In genomic region chr1:210340751-210341328, GRCh38 we compare ENCODE assay signal across 18 cellular contexts. TPM values are rescaled to one million over a fixed set of nuclear protein-coding genes. Genes with fewer than 3 reads are reported as not detected.
DNase-seq lines count a peak whose midpoint lies in the region; ATAC-seq, FAIRE-seq and TF ChIP-seq lines count a peak whose summit lies in the region.
"Had no signal": no experiment of that assay in that cellular context is flagged by ENCODE, and none has a peak within 500 bp of the region (broad histone marks: within the 10 kb centered on the region; RNA-seq: fewer than 3 reads in every experiment).

No MANE protein-coding gene starts in this region.

- TF ChIP-seq CTCF in D721Med (IDR thresholded peaks at IDR 0.05; ENCODE audit: insufficient read depth, missing control alignments): no peak

- H3K4me1 Mint-ChIP-seq in T-helper 17 cell: peaks cover 25% of the 10 kb centered on the region

- H3K36me3 ChIP-seq in effector memory CD4-positive, alpha-beta T cell (ENCODE audit: control insufficient read depth, insufficient read depth, low read length): no peaks in the 10 kb centered on the region
- H3K36me3 ChIP-seq: uterus had no signal

- ATAC-seq in T-helper 17 cell (peak; percentile 78), HG02981 (IDR thresholded peaks at IDR 0.05; ENCODE audit: unreplicated experiment) (no peak), GM18517 (IDR thresholded peaks at IDR 0.05; ENCODE audit: unreplicated experiment) (no peak)

- FAIRE-seq in D721Med (lab: Jason Lieb, UNC): peak; percentile 78
- FAIRE-seq: A204.1 had no signal

- no peak overlapping the region for H3K27ac Mint-ChIP-seq in T-helper 17 cell

- no peak overlapping the region for H3K4me3 ChIP-seq in effector memory CD4-positive, alpha-beta T cell (ENCODE audit: insufficient read depth, low read depth, low read length, poor library complexity, severe bottlenecking)
- H3K4me3 ChIP-seq: smooth muscle cell, uterus had no signal

- H3K27ac ChIP-seq in effector memory CD4-positive, alpha-beta T cell (ENCODE audit: insufficient read depth, low read length, poor library complexity, severe bottlenecking): peak overlapping the region; percentile 6
- H3K27ac ChIP-seq: uterus had no signal

- no peaks in the 10 kb centered on the region for H3K36me3 Mint-ChIP-seq in T-helper 17 cell (ENCODE audit: low read depth)

- H3K4me1 ChIP-seq in effector memory CD4-positive, alpha-beta T cell (ENCODE audit: control insufficient read depth, insufficient read depth, low read length, poor library complexity, severe bottlenecking): peaks cover 28% of the 10 kb centered on the region
- H3K4me1 ChIP-seq: uterus had no signal

- DNase-seq in activated CD4-positive, alpha-beta T cell treated with anti-CD3 and anti-CD28 coated beads for 48 hours: peak; percentile 15
- DNase-seq in activated CD4-positive, alpha-beta T cell treated with anti-CD3 and anti-CD28 coated beads for 1 hour: no peak
- no peak for DNase-seq in D721Med (ENCODE audit: insufficient read length, low spot score)
- DNase-seq in T-helper 17 cell: no peak
- no peak for DNase-seq in effector memory CD4-positive, alpha-beta T cell
- no peak for DNase-seq in NCI-H1930 (lab: John Stamatoyannopoulos, UW)
- DNase-seq: activated gamma-delta T cell treated with Interleukin-2 at 50 U/mL for 16 hours; GF-D8; IMR-90; NCI-H187 treated with DMSO at 0.1 percent for 48 hours; NCI-H510A treated with DMSO at 0.1 percent for 48 hours; RPMI8226; stimulated activated CD4-positive, alpha-beta T cell treated with anti-CD3 and anti-CD28 coated beads, Interleukin-4, amount 100 ng/mL, for 4 hours; uterus had no signal

- no peaks in the 10 kb centered on the region for H3K27me3 Mint-ChIP-seq in T-helper 17 cell

- H3K4me3 Mint-ChIP-seq in T-helper 17 cell: peak overlapping the region; percentile 68

- H3K27me3 ChIP-seq in effector memory CD4-positive, alpha-beta T cell (replicated peaks; ENCODE audit: control insufficient read depth, insufficient read depth, low read length, poor library complexity, severe bottlenecking): no peaks in the 10 kb centered on the region
- H3K27me3 ChIP-seq: uterus had no signal

- no peaks in the 10 kb centered on the region for H3K9me3 ChIP-seq in T-helper 17 cell (ENCODE audit: control insufficient read depth, low read length, poor library complexity, severe bottlenecking)
- no peaks in the 10 kb centered on the region for H3K9me3 ChIP-seq in effector memory CD4-positive, alpha-beta T cell (ENCODE audit: control insufficient read depth, low read length)
- H3K9me3 ChIP-seq: uterus had no signal

RNA-seq across cellular contexts. Expression of gene HHAT, which starts 12.1 kb away (rescaled TPM):
- 1 to 10 TPM; 7.5 to 9.2 TPM for total RNA-seq in T-helper 17 cell
